ENCODE assay signal across 8 cellular contexts in the genomic region with DNA sequence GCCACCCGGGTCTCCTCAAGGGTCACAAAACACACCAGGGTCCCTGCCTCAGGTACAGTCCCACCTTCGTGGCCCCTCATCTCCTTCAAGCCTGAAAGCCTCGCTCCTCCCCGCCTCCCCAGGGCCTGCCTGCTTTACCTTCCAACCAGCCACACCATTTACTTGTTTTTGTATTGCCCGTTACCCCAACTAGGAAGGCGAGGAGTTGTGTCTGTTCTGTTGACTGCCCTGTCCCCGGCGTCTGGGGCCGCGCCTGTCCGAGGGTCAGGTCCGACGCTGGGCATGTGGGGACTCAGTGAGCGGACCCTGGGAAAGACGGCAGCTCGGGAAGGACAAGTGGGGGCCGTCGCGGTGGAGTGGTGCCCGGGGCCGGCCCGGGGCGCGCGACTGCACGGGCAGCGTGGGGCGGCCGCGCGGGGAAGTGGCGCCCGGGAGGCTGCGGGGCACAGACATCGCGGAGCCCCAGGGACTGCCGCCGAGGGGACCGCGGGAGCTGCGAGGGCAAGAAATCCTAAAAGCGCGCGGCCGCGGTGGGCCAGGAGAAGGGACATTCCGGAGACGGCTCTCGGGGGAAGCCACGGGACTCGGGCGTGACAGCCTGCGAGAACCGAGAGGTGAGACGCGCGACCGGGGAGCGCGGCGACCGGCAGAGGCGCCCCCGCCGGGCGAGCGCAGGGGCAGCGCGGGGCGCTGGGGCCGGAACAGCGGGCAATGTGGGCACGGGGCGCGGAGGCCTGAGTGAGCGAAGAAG. TPM values are rescaled to one million over a fixed set of nuclear protein-coding genes. Genes with fewer than 3 reads are reported as not detected.
A peak's percentile ranks its signal among the peaks of the same experiment; 100 is the strongest.
DNase-seq lines count a peak whose midpoint lies in the region; ATAC-seq, FAIRE-seq and TF ChIP-seq lines count a peak whose summit lies in the region.

No MANE protein-coding gene starts in this region.

- H3K36me3 ChIP-seq in ACC112 (ENCODE audit: insufficient read depth, low read length) (no peaks in the 10 kb centered on the region), ascending aorta (no peaks in the 10 kb centered on the region)

- H3K27ac ChIP-seq in ACC112 (ENCODE audit: low read depth, low read length) (no peak overlapping the region), ascending aorta (no peak overlapping the region)

- no peak for TF ChIP-seq CTCF in ascending aorta (IDR thresholded peaks at IDR 0.05)

- no peak for TF ChIP-seq POLR2A in GM12891 (IDR thresholded peaks at IDR 0.05; ENCODE audit: low read depth, low read length)

- H3K9me3 Mint-ChIP-seq in immature natural killer cell: no peaks in the 10 kb centered on the region

- DNase-seq in GM12891 (ENCODE audit: insufficient read length, low spot score) (peak; percentile 61), RCC 7860 (ENCODE audit: low spot score) (peak; percentile 16), ascending aorta (ENCODE audit: low spot score in 2 of 2) (peak in 1 of 2 donors; percentile 70), immature natural killer cell (peak in 2 of 3 donors; percentile 60 to 66), iPS-NIHi7 (ENCODE audit: extremely low spot score) (no peak)
- peak; percentile 31 for DNase-seq in stimulated activated CD4-positive, alpha-beta T cell treated with anti-CD3 and anti-CD28 coated beads, Interleukin-1b, Interleukin-23, amount 100 ng/mL, for 48 hours

- FAIRE-seq in GM12891 (lab: Jason Lieb, UNC) (no peak), RCC 7860 (lab: Jason Lieb, UNC) (no peak)

- peaks cover 11 to 17% of the 10 kb centered on the region in 2 donors for H3K4me1 Mint-ChIP-seq in immature natural killer cell

- H3K27ac Mint-ChIP-seq in immature natural killer cell: peak overlapping the region in 5 of 6 donors; percentile 1 to 83 (median 62)

- peak overlapping the region; percentile 72 for H2AFZ ChIP-seq in ACC112 (ENCODE audit: low read length, unreplicated experiment)

- H3K4me3 ChIP-seq in ACC112 (ENCODE audit: low read depth, low read length) (peak overlapping the region; percentile 86), ascending aorta (peak overlapping the region; percentile 85 to 96)

- peak overlapping the region; percentile 80 to 89 (median 85) for H3K4me3 Mint-ChIP-seq in immature natural killer cell

- H3K79me2 ChIP-seq in ACC112 (ENCODE audit: control insufficient read depth, insufficient read depth, low read length, unreplicated experiment): no peaks in the 10 kb centered on the region

- no peaks in the 10 kb centered on the region for H3K9me3 ChIP-seq in ascending aorta

- H3K4me1 ChIP-seq in ACC112 (ENCODE audit: control insufficient read depth, insufficient read depth, low read length, unreplicated experiment) (no peaks in the 10 kb centered on the region), ascending aorta (peaks cover 4 to 10% of the 10 kb centered on the region in 2 donors)

- peak; percentile 37 for ATAC-seq in HG02870 (IDR thresholded peaks at IDR 0.05; ENCODE audit: unreplicated experiment)

- H3K36me3 Mint-ChIP-seq in immature natural killer cell: no peaks in the 10 kb centered on the region

- H3K27me3 ChIP-seq in ACC112 (ENCODE audit: insufficient read depth, low read length): peaks cover 12% of the 10 kb centered on the region
- H3K27me3 ChIP-seq in ascending aorta: no peaks in the 10 kb centered on the region

- H3K27me3 Mint-ChIP-seq in immature natural killer cell (ENCODE audit: low read depth in 3 of 3): peaks cover 4 to 22% (median 11%) of the 10 kb centered on the region in 3 donors

- intact Hi-C loops in ascending aorta (cut with DNase I): loop anchor here (1.0 to 2.0 kb wide), 3 partner anchors 34 to 108 kb away; a partner anchor contains a TSS

TF ChIP-seq in GM12891, 5 proteins besides CTCF, POLR2A, EP300 and RAD21:
- TF ChIP-seq SPI1 (IDR thresholded peaks at IDR 0.05; ENCODE audit: low read depth, low read length): no peak
- TF ChIP-seq POLR2AphosphoS5 (IDR thresholded peaks at IDR 0.05; ENCODE audit: low read depth, low read length): no peak
- TF ChIP-seq TAF1 (IDR thresholded peaks at IDR 0.05; ENCODE audit: low read depth, low read length): no peak
- TF ChIP-seq POU2F2 (IDR thresholded peaks at IDR 0.05; ENCODE audit: low read depth, low read length): no peak
- no peak for TF ChIP-seq PAX5 (IDR thresholded peaks at IDR 0.05; ENCODE audit: insufficient read depth, low read length, severe bottlenecking)
TF ChIP-seq in GM12891: peak in this region for 0.

RNA-seq across cellular contexts. Expression of a gene that starts 0.8 kb away (rescaled TPM):
- polyA plus RNA-seq in GM12891 (2012; ENCODE audit: low read depth, missing spikeins): 0.13 TPM
- total RNA-seq in ascending aorta: 0.43 TPM
- polyA plus RNA-seq in immature natural killer cell: 1 to 10 TPM in 1 of 3 donors, under 1 TPM in 2; 0.52 to 1.9 (median 0.73) TPM
